In genomic region chr6:70667711-70668498, GRCh38 we compare ENCODE assay signal across 8 cellular contexts. TPM values are rescaled to one million over a fixed set of nuclear protein-coding genes. Genes with fewer than 3 reads are reported as not detected.
DNase-seq lines count a peak whose midpoint lies in the region; ATAC-seq and TF ChIP-seq lines count a peak whose summit lies in the region.

Gene SMAP1 (plus strand): TSS chr6:70667883. CDS start chr6:70668024, 141 bp downstream.

- H3K27ac Mint-ChIP-seq in GM23338 (peak within 1 kb of the TSS; percentile 92), natural killer cell (peak within 1 kb of the TSS; percentile 92 to 93)
- H3K27ac Mint-ChIP-seq in activated T-helper 2 cell treated with anti-CD3 and anti-CD28 coated beads, Interferon-gamma antibody, Interleukin-2, Interleukin-4, amounts not matched to agents 10 μg/mL and 5 μg/mL and 100 μg/mL, durations not matched to agents 14 hours and 24 hours and 36 hours: peak within 1 kb of the TSS; percentile 83

- peaks cover 4% of the 10 kb centered on the region for H3F3A ChIP-seq in GM23338 (replicated peaks; ENCODE audit: low read depth)

- peak within 1 kb of the TSS; percentile 92 for H3K4me2 ChIP-seq in GM23338

- H3K4me1 ChIP-seq in GM23338 (ENCODE audit: insufficient read depth): peaks cover 20% of the 10 kb centered on the region

- H3K4me3 Mint-ChIP-seq in GM23338: peak within 1 kb of the TSS; percentile 88
- peak within 1 kb of the TSS; percentile 90 for H3K4me3 Mint-ChIP-seq in activated T-helper 2 cell treated with anti-CD3 and anti-CD28 coated beads, Interferon-gamma antibody, Interleukin-2, Interleukin-4, amounts not matched to agents 10 μg/mL and 5 μg/mL and 100 μg/mL, durations not matched to agents 14 hours and 24 hours and 36 hours (ENCODE audit: low read depth)
- H3K4me3 Mint-ChIP-seq in natural killer cell: peak within 1 kb of the TSS; percentile 93

- peak within 1 kb of the TSS; percentile 91 for H3K27ac ChIP-seq in GM23338 (ENCODE audit: low read depth)

- H3K9me3 Mint-ChIP-seq in GM23338 (no peaks in the 10 kb centered on the region), natural killer cell (no peaks in the 10 kb centered on the region)
- no peaks in the 10 kb centered on the region for H3K9me3 Mint-ChIP-seq in activated T-helper 2 cell treated with anti-CD3 and anti-CD28 coated beads, Interferon-gamma antibody, Interleukin-2, Interleukin-4, amounts not matched to agents 10 μg/mL and 5 μg/mL and 100 μg/mL, durations not matched to agents 14 hours and 24 hours and 36 hours

- H3K9me2 ChIP-seq in GM23338 (ENCODE audit: insufficient read depth): peaks cover 6% of the 10 kb centered on the region; the same call in 1 of the 2 replicates

- H3K4me3 ChIP-seq in GM23338: peak within 1 kb of the TSS; percentile 79
- peak within 1 kb of the TSS; percentile 64 for H3K4me3 ChIP-seq in fibroblast of mammary gland (ENCODE audit: control insufficient read depth, low read depth, low read length)

- ATAC-seq in GM23338 (peak; percentile 86), natural killer cell (peak; percentile 95 to 97 (median 97))

- peaks cover 45% of the 10 kb centered on the region for H3K79me2 ChIP-seq in GM23338 (replicated peaks; ENCODE audit: insufficient read depth)

- H2AFZ ChIP-seq in GM23338: peak within 1 kb of the TSS; percentile 99

- H3K36me3 Mint-ChIP-seq in GM23338 (ENCODE audit: low read depth) (no peaks in the 10 kb centered on the region; the same call in 2 of the 3 replicates), natural killer cell (no peaks in the 10 kb centered on the region)
- peaks cover 18% of the 10 kb centered on the region for H3K36me3 Mint-ChIP-seq in activated T-helper 2 cell treated with anti-CD3 and anti-CD28 coated beads, Interferon-gamma antibody, Interleukin-2, Interleukin-4, amounts not matched to agents 10 μg/mL and 5 μg/mL and 100 μg/mL, durations not matched to agents 14 hours and 24 hours and 36 hours (ENCODE audit: low read depth)

- intact Hi-C loops in activated T-helper 2 cell treated with anti-CD3 and anti-CD28 coated beads, Interferon-gamma antibody, Interleukin-2, Interleukin-4, amounts not matched to agents 10 μg/mL and 5 μg/mL and 100 μg/mL, durations not matched to agents 14 hours and 24 hours and 36 hours (cut with micrococcal nuclease): loop anchor here (1.0 to 5.0 kb wide), 5 partner anchors 17 to 256 kb away; partner anchors contain the start of genes FAM135A and SDHAF4
- intact Hi-C loops in natural killer cell (cut with micrococcal nuclease): loop anchor here (1.0 kb wide), 1 partner anchor 102 kb away; the partner anchor contains the start of gene SDHAF4

- no peak for TF ChIP-seq CTCF in GM23338 (conservative IDR thresholded peaks at IDR 0.05; ENCODE audit: low read depth in 2 of 2)
- no peak for TF ChIP-seq CTCF in fibroblast of mammary gland (conservative IDR thresholded peaks at IDR 0.05; ENCODE audit: control insufficient read depth, insufficient read depth, low read depth, low read length)
- TF ChIP-seq CTCF in natural killer cell (IDR thresholded peaks at IDR 0.05): no peak

- peaks cover 34% of the 10 kb centered on the region for H3K4me1 Mint-ChIP-seq in GM23338
- H3K4me1 Mint-ChIP-seq in activated T-helper 2 cell treated with anti-CD3 and anti-CD28 coated beads, Interferon-gamma antibody, Interleukin-2, Interleukin-4, amounts not matched to agents 10 μg/mL and 5 μg/mL and 100 μg/mL, durations not matched to agents 14 hours and 24 hours and 36 hours (ENCODE audit: low read depth): peaks cover 52% of the 10 kb centered on the region
- peaks cover 46 to 56% of the 10 kb centered on the region in 2 donors for H3K4me1 Mint-ChIP-seq in natural killer cell

- peak; percentile 90 for DNase-seq in EL
- DNase-seq in GM23338 (ENCODE audit: low spot score): peak; percentile 92
- peak; percentile 77 to 78 for DNase-seq in Kasumi-1 (lab: John Stamatoyannopoulos, UW)
- DNase-seq in RPMI8226: peak; percentile 99
- peak; percentile 90 for DNase-seq in activated T-helper 2 cell treated with anti-CD3 and anti-CD28 coated beads, Interferon-gamma antibody, Interleukin-2, Interleukin-4, amounts not matched to agents 10 μg/mL and 5 μg/mL and 100 μg/mL, durations not matched to agents 14 hours and 24 hours and 36 hours (ENCODE audit: low spot score)
- peak; percentile 79 for DNase-seq in fibroblast of mammary gland (ENCODE audit: low read depth)
- peak; percentile 87 for DNase-seq in natural killer cell
- DNase-seq in stimulated activated naive CD4-positive, alpha-beta T cell (lab: John Stamatoyannopoulos, UW): peak; percentile 79 to 91 (median 84)

- H3K36me3 ChIP-seq in GM23338 (ENCODE audit: insufficient read depth): no peaks in the 10 kb centered on the region

- H3K27me3 Mint-ChIP-seq in GM23338 (ENCODE audit: insufficient read depth, low read depth, poor library complexity) (peaks cover 7% of the 10 kb centered on the region), natural killer cell (ENCODE audit: low read depth in 2 of 2) (peaks cover 7 to 10% of the 10 kb centered on the region in 2 donors)
- H3K27me3 Mint-ChIP-seq in activated T-helper 2 cell treated with anti-CD3 and anti-CD28 coated beads, Interferon-gamma antibody, Interleukin-2, Interleukin-4, amounts not matched to agents 10 μg/mL and 5 μg/mL and 100 μg/mL, durations not matched to agents 14 hours and 24 hours and 36 hours (ENCODE audit: low read depth): no peaks in the 10 kb centered on the region

- no peaks in the 10 kb centered on the region for H3K27me3 ChIP-seq in GM23338 (ENCODE audit: insufficient read depth)

- no peaks in the 10 kb centered on the region; the same call in 1 of the 2 replicates for H4K20me1 ChIP-seq in GM23338 (replicated peaks; ENCODE audit: insufficient read depth)

TF ChIP-seq in GM23338, 12 proteins besides CTCF, POLR2A, EP300 and RAD21:
- no peak for TF ChIP-seq EZH2 (IDR thresholded peaks at IDR 0.05; ENCODE audit: low read depth, unreplicated experiment)
- TF ChIP-seq EZH2phosphoT487 (IDR thresholded peaks at IDR 0.05; ENCODE audit: unreplicated experiment): no peak
- TF ChIP-seq, protein P1, sequence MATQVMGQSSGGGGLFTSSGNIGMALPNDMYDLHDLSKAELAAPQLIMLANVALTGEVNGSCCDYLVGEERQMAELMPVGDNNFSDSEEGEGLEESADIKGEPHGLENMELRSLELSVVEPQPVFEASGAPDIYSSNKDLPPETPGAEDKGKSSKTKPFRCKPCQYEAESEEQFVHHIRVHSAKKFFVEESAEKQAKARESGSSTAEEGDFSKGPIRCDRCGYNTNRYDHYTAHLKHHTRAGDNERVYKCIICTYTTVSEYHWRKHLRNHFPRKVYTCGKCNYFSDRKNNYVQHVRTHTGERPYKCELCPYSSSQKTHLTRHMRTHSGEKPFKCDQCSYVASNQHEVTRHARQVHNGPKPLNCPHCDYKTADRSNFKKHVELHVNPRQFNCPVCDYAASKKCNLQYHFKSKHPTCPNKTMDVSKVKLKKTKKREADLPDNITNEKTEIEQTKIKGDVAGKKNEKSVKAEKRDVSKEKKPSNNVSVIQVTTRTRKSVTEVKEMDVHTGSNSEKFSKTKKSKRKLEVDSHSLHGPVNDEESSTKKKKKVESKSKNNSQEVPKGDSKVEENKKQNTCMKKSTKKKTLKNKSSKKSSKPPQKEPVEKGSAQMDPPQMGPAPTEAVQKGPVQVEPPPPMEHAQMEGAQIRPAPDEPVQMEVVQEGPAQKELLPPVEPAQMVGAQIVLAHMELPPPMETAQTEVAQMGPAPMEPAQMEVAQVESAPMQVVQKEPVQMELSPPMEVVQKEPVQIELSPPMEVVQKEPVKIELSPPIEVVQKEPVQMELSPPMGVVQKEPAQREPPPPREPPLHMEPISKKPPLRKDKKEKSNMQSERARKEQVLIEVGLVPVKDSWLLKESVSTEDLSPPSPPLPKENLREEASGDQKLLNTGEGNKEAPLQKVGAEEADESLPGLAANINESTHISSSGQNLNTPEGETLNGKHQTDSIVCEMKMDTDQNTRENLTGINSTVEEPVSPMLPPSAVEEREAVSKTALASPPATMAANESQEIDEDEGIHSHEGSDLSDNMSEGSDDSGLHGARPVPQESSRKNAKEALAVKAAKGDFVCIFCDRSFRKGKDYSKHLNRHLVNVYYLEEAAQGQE (IDR thresholded peaks at IDR 0.05; ENCODE audit: unreplicated experiment): no peak
- TF ChIP-seq STAT1 (IDR thresholded peaks at IDR 0.05; ENCODE audit: unreplicated experiment): no peak
- peak; percentile 72 for TF ChIP-seq POLR2AphosphoS5 (IDR thresholded peaks at IDR 0.05; ENCODE audit: low read depth)

RNA-seq across cellular contexts. Expression of gene SMAP1, which starts in this region (rescaled TPM):
- total RNA-seq in GM23338 (2014; rRNA removed; shearing (Covaris generic)): 31.1 and 31.7 TPM in 2 replicates
- polyA plus RNA-seq in GM23338 (2016; fragmentation: Nextera tagmentation; extraction: Ambion mirVana): 34.6 and 34.8 TPM in 2 replicates
- total RNA-seq in activated T-helper 2 cell treated with anti-CD3 and anti-CD28 coated beads, Interferon-gamma antibody, Interleukin-2, Interleukin-4, amounts not matched to agents 10 μg/mL and 5 μg/mL and 100 μg/mL, durations not matched to agents 14 hours and 24 hours and 36 hours: 25.9 and 26.0 TPM in 2 replicates
- total RNA-seq in natural killer cell: 10 to 100 TPM; 28.6 to 35.4 (median 30.6) TPM

Comparison
In these comparisons a context has a peak if more than half of its experiments do, and no peak if none do; other contexts are left out.
1. Peak in every context shown above with its lines: DNase-seq, ATAC-seq, H3K4me3 ChIP-seq and H3K27ac ChIP-seq.